1 cellular context compared by ENCODE assay signal in genomic region chr14:53306267-53306721, GRCh38.
TF ChIP-seq lines count a peak whose summit lies in the region.

No MANE protein-coding gene starts in this region.

TF ChIP-seq in HepG2, 621 proteins besides CTCF, POLR2A, EP300 and RAD21 (continued from another document):
- TF ChIP-seq, protein P1, sequence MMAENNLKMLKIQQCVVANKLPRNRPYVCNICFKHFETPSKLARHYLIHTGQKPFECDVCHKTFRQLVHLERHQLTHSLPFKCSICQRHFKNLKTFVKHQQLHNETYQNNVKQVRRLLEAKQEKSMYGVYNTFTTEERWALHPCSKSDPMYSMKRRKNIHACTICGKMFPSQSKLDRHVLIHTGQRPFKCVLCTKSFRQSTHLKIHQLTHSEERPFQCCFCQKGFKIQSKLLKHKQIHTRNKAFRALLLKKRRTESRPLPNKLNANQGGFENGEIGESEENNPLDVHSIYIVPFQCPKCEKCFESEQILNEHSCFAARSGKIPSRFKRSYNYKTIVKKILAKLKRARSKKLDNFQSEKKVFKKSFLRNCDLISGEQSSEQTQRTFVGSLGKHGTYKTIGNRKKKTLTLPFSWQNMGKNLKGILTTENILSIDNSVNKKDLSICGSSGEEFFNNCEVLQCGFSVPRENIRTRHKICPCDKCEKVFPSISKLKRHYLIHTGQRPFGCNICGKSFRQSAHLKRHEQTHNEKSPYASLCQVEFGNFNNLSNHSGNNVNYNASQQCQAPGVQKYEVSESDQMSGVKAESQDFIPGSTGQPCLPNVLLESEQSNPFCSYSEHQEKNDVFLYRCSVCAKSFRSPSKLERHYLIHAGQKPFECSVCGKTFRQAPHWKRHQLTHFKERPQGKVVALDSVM (CRISPR knock-in tag; IDR thresholded peaks at IDR 0.05) = no peak
- TF ChIP-seq ZNF205 (CRISPR knock-in tag; IDR thresholded peaks at IDR 0.05) = no peak
